Comparison of ENCODE assay signal across 8 cellular contexts in the genomic region with DNA sequence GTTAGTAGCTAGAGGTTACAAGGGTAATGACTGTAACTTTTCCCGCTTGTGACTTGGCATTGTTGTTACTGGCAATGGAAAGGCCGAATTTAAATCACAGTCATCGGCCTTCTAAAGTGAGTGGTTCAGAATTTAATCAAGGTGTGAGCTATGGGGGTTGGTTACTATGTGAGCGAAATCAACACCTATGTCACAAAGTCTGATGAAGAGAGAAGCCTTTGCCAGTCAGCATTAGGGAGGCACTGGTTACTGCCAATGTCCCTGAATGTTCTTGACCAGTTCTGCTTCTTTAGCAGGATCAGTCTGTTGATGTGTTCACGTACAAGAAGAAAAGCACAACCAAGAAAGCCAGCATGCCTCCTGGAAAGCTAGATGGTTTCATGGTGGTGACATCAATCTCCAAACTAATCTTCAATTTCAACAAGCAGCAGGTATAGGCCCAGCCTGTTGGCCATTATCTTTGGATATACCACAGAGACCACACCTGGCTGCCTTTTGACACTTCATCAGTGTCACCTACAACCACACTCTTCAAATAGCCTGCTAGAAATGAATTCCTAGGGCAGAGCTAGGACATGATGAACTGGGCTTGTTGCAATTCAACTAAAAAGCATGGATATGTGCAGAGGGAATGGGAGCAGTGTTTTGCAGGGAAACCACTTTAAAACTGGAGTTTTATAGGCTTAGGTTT. TPM values are rescaled to one million over a fixed set of nuclear protein-coding genes. Genes with fewer than 3 reads are reported as not detected.
"Had no signal": no experiment of that assay in that cellular context is flagged by ENCODE, and none has a peak within 500 bp of the region (broad histone marks: within the 10 kb centered on the region; RNA-seq: fewer than 3 reads in every experiment).

No MANE protein-coding gene starts in this region.

- ATAC-seq: HCT116, K562 had no signal

- H3K36me3 ChIP-seq: HAP-1 had no signal

- H3K4me1 ChIP-seq: HAP-1 had no signal

- H3K9me3 Mint-ChIP-seq: HFFc6 had no signal

- H3K9me3 ChIP-seq: HAP-1 had no signal

- H3K4me3 ChIP-seq: GM23248, HAP-1, K562 had no signal

- H3K27ac ChIP-seq: GM23248 had no signal

- DNase-seq: GM23248, GOT3, H7, HFFc6, IMR-90 had no signal

- H3K27ac Mint-ChIP-seq: HFFc6 had no signal

- H3K4me3 Mint-ChIP-seq: HFFc6 had no signal

RNA-seq across cellular contexts. Expression of gene SAMD5, which starts 17.2 kb away (rescaled TPM):
- total RNA-seq: GM23248, HFFc6 had no signal
